Comparison of ENCODE assay signal across 21 cellular contexts in the genomic region with DNA sequence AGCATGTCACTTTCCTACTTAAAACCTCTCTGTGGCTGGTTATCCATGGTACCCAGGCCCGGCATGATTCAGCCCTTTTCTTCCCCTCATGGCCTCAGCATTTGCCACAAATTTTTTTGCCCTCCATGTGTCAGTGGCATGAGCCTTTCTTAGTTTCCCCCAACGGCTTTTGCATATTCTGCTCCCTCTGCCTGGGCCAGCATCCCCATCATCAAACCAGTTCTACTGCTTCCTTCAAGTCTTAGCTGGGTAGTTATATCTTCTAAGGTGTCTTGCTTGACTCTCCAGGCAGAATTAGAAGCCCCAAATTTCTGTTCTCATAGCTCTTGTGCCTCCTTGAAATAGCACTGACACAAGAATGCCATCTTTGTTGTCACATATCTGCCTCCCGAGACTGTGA.
DNase-seq lines count a peak whose midpoint lies in the region; TF ChIP-seq lines count a peak whose summit lies in the region.
"Had no signal": no experiment of that assay in that cellular context is flagged by ENCODE, and none has a peak within 500 bp of the region (broad histone marks: within the 10 kb centered on the region; RNA-seq: fewer than 3 reads in every experiment).

No MANE protein-coding gene starts in this region.

- H3K18ac ChIP-seq in mesenchymal stem cell (ENCODE audit: low read depth in 1 of 2, low read length in 2 of 2), result no peak overlapping the region

- TF ChIP-seq CTCF in thyroid gland (IDR thresholded peaks at IDR 0.05) (no peak), GM20000 (IDR thresholded peaks at IDR 0.05; ENCODE audit: extremely low read depth, missing control alignments) (no peak)

- DNase-seq in OCI-M1 (lab: John Stamatoyannopoulos, UW) (peak; percentile 21), mesenchymal stem cell (no peak), thyroid gland (peak; percentile 66 to 68), substantia nigra (lab: John Stamatoyannopoulos, UW) (no peak), NCI-H446 treated with DMSO at 0.1 percent for 48 hours (lab: John Stamatoyannopoulos, UW) (no peak), GM20000 (ENCODE audit: low spot score) (no peak)
- DNase-seq: 8988T; ACHN; BE2C; C1 segment of cervical spinal cord; CD4-positive, alpha-beta memory T cell; CD4-positive, CD25-positive, alpha-beta regulatory T cell; CD8-positive, alpha-beta memory T cell; DMS 273 treated with DMSO at 0.1 percent for 48 hours; DMS153; DMS53; DND-41; EL; GDM1 had no signal

- H3K4ac ChIP-seq in mesenchymal stem cell (ENCODE audit: low read depth in 1 of 2, low read length in 2 of 2), result no peak overlapping the region

- H2BK120ac ChIP-seq in mesenchymal stem cell (ENCODE audit: low read depth, low read length), result no peak overlapping the region

- H3K27ac ChIP-seq in mesenchymal stem cell (ENCODE audit: low read length, poor library complexity, severe bottlenecking) (no peak overlapping the region), thyroid gland (peak overlapping the region in 2 of 3 donors; percentile 42 to 58), substantia nigra (ENCODE audit: low read depth, low read length, poor library complexity, severe bottlenecking) (no peak overlapping the region)
- H3K27ac ChIP-seq: BLaER1 had no signal

- H3K36me3 ChIP-seq in mesenchymal stem cell (ENCODE audit: control insufficient read depth in 1 of 2, insufficient read depth in 2 of 2, low read depth in 1 of 2, low read length in 2 of 2), result no peaks in the 10 kb centered on the region
- no peaks in the 10 kb centered on the region for H3K36me3 ChIP-seq in thyroid gland
- H3K36me3 ChIP-seq: BE2C, BLaER1 had no signal

- H2AFZ ChIP-seq in mesenchymal stem cell (ENCODE audit: low read depth, low read length), result peak overlapping the region; percentile 3

- H3K4me3 ChIP-seq in mesenchymal stem cell (ENCODE audit: insufficient read depth in 1 of 2, low read depth in 1 of 2, low read length in 2 of 2) (no peak overlapping the region), thyroid gland (replicated peaks in 1 of 3) (no peak overlapping the region)
- H3K4me3 ChIP-seq: BLaER1, GM12878 had no signal

- H3K79me1 ChIP-seq in mesenchymal stem cell (replicated peaks; ENCODE audit: low read length, poor library complexity, severe bottlenecking), result no peaks in the 10 kb centered on the region

- H3K9me3 ChIP-seq in mesenchymal stem cell (ENCODE audit: control insufficient read depth, low read length), result no peaks in the 10 kb centered on the region
- no peaks in the 10 kb centered on the region for H3K9me3 ChIP-seq in thyroid gland
- H3K9me3 ChIP-seq: BE2C had no signal

- no peak overlapping the region for H2BK15ac ChIP-seq in mesenchymal stem cell (ENCODE audit: low read depth, poor library complexity, severe bottlenecking)

- H3K27me3 ChIP-seq in mesenchymal stem cell (ENCODE audit: control insufficient read depth in 1 of 2, insufficient read depth in 1 of 2, low read length in 2 of 2) (peaks cover 0 to 3% of the 10 kb centered on the region in 2 experiments), thyroid gland (no peaks in the 10 kb centered on the region)
- H3K27me3 ChIP-seq: BE2C, BLaER1 had no signal

- no peak overlapping the region for H2BK5ac ChIP-seq in mesenchymal stem cell (ENCODE audit: low read depth, low read length, poor library complexity, severe bottlenecking)

- no peak overlapping the region for H3K4me2 ChIP-seq in mesenchymal stem cell (ENCODE audit: low read length, poor library complexity, severe bottlenecking)
- H3K4me2 ChIP-seq: BLaER1 had no signal

- H4K8ac ChIP-seq in mesenchymal stem cell (ENCODE audit: low read length), result no peak overlapping the region

- TF ChIP-seq POLR2A in thyroid gland (IDR thresholded peaks at IDR 0.05), result no peak

- no peak overlapping the region for H3K14ac ChIP-seq in mesenchymal stem cell (ENCODE audit: low read length in 2 of 2)

- H3K9ac ChIP-seq in mesenchymal stem cell (ENCODE audit: low read length), result no peak overlapping the region
- H3K9ac ChIP-seq: BLaER1 had no signal

- H2BK12ac ChIP-seq in mesenchymal stem cell (ENCODE audit: low read length in 2 of 2), result no peak overlapping the region

- WGBS in mesenchymal stem cell, result 50% methylated on average over 3 of the region's 3 CpGs
- 35 to 48% methylated on average over 3 of the region's 3 CpGs for WGBS in thyroid gland, 2 donors

- H2AK5ac ChIP-seq in mesenchymal stem cell (ENCODE audit: low read length, severe bottlenecking), result no peak overlapping the region

- H3K4me1 ChIP-seq in mesenchymal stem cell (ENCODE audit: control insufficient read depth, insufficient read depth, low read depth, low read length), result no peaks in the 10 kb centered on the region
- peaks cover 24% of the 10 kb centered on the region in 2 donors for H3K4me1 ChIP-seq in thyroid gland
- H3K4me1 ChIP-seq: BE2C, BLaER1 had no signal

- intact Hi-C loops in thyroid gland (cut with DNase I), result no loop called here

- no peak overlapping the region for H4K91ac ChIP-seq in mesenchymal stem cell (ENCODE audit: low read length)

- H3K23ac ChIP-seq in mesenchymal stem cell (ENCODE audit: low read length in 2 of 2), result no peak overlapping the region

Comparison
In these comparisons a context has a peak if more than half of its experiments do, and no peak if none do; other contexts are left out.
1. DNase-seq: peak in OCI-M1 (single experiment) and thyroid gland (2 of 2); none in mesenchymal stem cell (single experiment), substantia nigra (0 of 49), NCI-H446 treated with DMSO at 0.1 percent for 48 hours (single experiment) and GM20000 (single experiment).
2. H3K27ac ChIP-seq: peak in thyroid gland (2 of 3); none in mesenchymal stem cell (single experiment) and substantia nigra (single experiment).